Comparison of ENCODE assay signal across 13 cellular contexts in the genomic region with DNA sequence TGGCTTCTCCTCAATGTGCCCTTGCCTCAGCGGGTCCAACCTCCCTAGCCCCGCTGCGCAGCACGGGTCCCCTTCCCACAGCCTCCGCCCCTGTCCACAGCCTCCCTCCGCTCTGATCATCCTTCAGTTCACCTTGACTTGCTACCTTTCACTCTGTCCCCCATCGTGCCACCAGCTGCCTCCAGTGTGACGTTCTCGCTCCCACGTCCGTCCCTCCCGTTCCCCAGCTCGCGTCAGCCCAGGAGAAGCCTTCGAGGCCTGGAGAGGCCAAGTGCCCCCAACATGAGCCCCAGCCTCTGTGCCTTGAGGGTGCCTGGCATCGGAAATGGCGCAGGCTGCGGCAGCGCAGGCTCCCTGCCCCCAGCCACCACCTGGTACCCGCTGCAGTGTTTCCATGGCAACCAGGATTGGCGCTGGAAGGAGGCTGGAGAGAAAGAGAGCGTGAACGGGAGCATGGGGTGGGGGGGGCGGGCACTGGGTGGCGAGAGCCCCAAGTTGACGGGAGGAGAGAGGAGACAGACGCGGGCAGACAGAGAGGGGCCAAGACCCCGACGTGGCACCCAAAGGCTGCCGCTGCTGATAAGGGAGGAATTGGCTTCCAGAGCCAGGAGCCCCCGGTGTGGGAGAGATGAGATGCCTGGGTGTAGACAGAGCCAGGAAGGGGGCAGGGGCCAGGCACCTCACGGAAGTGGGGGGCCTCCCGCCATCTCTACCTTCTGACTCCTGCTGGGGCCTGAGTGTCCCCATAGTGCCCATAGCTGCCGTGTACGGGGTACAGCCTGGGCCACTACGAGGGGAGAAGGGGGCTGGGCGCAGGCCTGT. TPM values are rescaled to one million over a fixed set of nuclear protein-coding genes. Genes with fewer than 3 reads are reported as not detected.
DNase-seq lines count a peak whose midpoint lies in the region; ATAC-seq, FAIRE-seq and TF ChIP-seq lines count a peak whose summit lies in the region.
"Had no signal": no experiment of that assay in that cellular context is flagged by ENCODE, and none has a peak within 500 bp of the region (broad histone marks: within the 10 kb centered on the region; RNA-seq: fewer than 3 reads in every experiment).

No MANE protein-coding gene starts in this region.

- H3K36me3 ChIP-seq in kidney (ENCODE audit: control insufficient read depth in 1 of 2, insufficient read depth in 2 of 2, low read length in 2 of 2), result no peaks in the 10 kb centered on the region
- no peaks in the 10 kb centered on the region for H3K36me3 ChIP-seq in A673 (ENCODE audit: insufficient read depth, low read length, poor library complexity, severe bottlenecking)
- H3K36me3 ChIP-seq: adrenal gland, esophagus squamous epithelium, MG63 had no signal

- ATAC-seq in natural killer cell (no peak), HG03139 (IDR thresholded peaks at IDR 0.05; ENCODE audit: unreplicated experiment) (no peak)
- no peak for ATAC-seq in natural killer cell treated with Interleukin-12 subunit alpha and Interleukin-12 subunit beta and Interleukin-15 and Interleukin-18, amount 100 ng/mL, for 72 hours

- peaks cover 0 to 3% of the 10 kb centered on the region in 2 donors for H3K27me3 Mint-ChIP-seq in natural killer cell (ENCODE audit: low read depth in 2 of 2)
- H3K27me3 Mint-ChIP-seq in natural killer cell treated with Interleukin-12 subunit alpha and Interleukin-12 subunit beta and Interleukin-15 and Interleukin-18, amount 100 ng/mL, for 72 hours, result no peaks in the 10 kb centered on the region

- POLR2A ChIA-PET in A673 (lab: Charles Lee; ENCODE audit: low non-redundant PET), result no interaction called here

- H3K27me3 ChIP-seq in A673 (replicated peaks; ENCODE audit: insufficient read depth, low read depth, low read length, poor library complexity), result no peaks in the 10 kb centered on the region
- H3K27me3 ChIP-seq: adrenal gland, MG63 had no signal

- peak overlapping the region; percentile 21 for H3K4me3 Mint-ChIP-seq in natural killer cell
- no peak overlapping the region for H3K4me3 Mint-ChIP-seq in natural killer cell treated with Interleukin-12 subunit alpha and Interleukin-12 subunit beta and Interleukin-15 and Interleukin-18, amount 100 ng/mL, for 72 hours

- no peaks in the 10 kb centered on the region for H3K36me3 Mint-ChIP-seq in natural killer cell
- no peaks in the 10 kb centered on the region for H3K36me3 Mint-ChIP-seq in natural killer cell treated with Interleukin-12 subunit alpha and Interleukin-12 subunit beta and Interleukin-15 and Interleukin-18, amount 100 ng/mL, for 72 hours

- no peak overlapping the region for H3K4me3 ChIP-seq in kidney (ENCODE audit: low read length in 2 of 2)
- H3K4me3 ChIP-seq in A673 (ENCODE audit: low read depth, low read length, poor library complexity, severe bottlenecking), result no peak overlapping the region
- H3K4me3 ChIP-seq: adrenal gland, esophagus squamous epithelium, MG63 had no signal

- H3K27ac Mint-ChIP-seq in natural killer cell, result peak overlapping the region in 1 of 2 donors; percentile 81
- no peak overlapping the region for H3K27ac Mint-ChIP-seq in natural killer cell treated with Interleukin-12 subunit alpha and Interleukin-12 subunit beta and Interleukin-15 and Interleukin-18, amount 100 ng/mL, for 72 hours

- H3K4me1 ChIP-seq in kidney (ENCODE audit: control insufficient read depth in 1 of 2, insufficient read depth in 1 of 2, low read depth in 1 of 2, low read length in 2 of 2) (peaks cover 6 to 9% of the 10 kb centered on the region in 2 donors), A673 (ENCODE audit: insufficient read depth, low read length, poor library complexity, severe bottlenecking) (peaks cover 6% of the 10 kb centered on the region)

- no peaks in the 10 kb centered on the region for H3K9me3 Mint-ChIP-seq in natural killer cell
- H3K9me3 Mint-ChIP-seq in natural killer cell treated with Interleukin-12 subunit alpha and Interleukin-12 subunit beta and Interleukin-15 and Interleukin-18, amount 100 ng/mL, for 72 hours, result no peaks in the 10 kb centered on the region

- FAIRE-seq in kidney (lab: Jason Lieb, UNC), result no peak

- intact Hi-C loops in natural killer cell (cut with micrococcal nuclease) (no loop called here), kidney (cut with DNase I) (no loop called here), A673 (cut with micrococcal nuclease; ENCODE audit: unreplicated experiment) (loop anchor here (5.0 kb wide), 1 partner anchor 137 kb away; a partner anchor contains a TSS)

- peaks cover 17 to 19% of the 10 kb centered on the region in 2 donors for H3K4me1 Mint-ChIP-seq in natural killer cell
- H3K4me1 Mint-ChIP-seq in natural killer cell treated with Interleukin-12 subunit alpha and Interleukin-12 subunit beta and Interleukin-15 and Interleukin-18, amount 100 ng/mL, for 72 hours (ENCODE audit: low read depth in 2 of 2), result peaks cover 14 to 15% of the 10 kb centered on the region in 2 donors

- CTCF ChIA-PET in A673 (lab: Charles Lee), result no interaction called here

- DNase-seq in natural killer cell (no peak), NCI-H524 (lab: John Stamatoyannopoulos, UW) (peak; percentile 90 to 92), kidney (peak; percentile 69), GM19240 (ENCODE audit: insufficient read length, low spot score) (no peak), D341Med (ENCODE audit: low spot score) (no peak), A673 (ENCODE audit: low spot score) (no peak)
- no peak for DNase-seq in natural killer cell treated with Interleukin-12 subunit alpha and Interleukin-12 subunit beta and Interleukin-15 and Interleukin-18, amount 100 ng/mL, for 72 hours (ENCODE audit: low spot score)
- DNase-seq: activated CD4-positive, alpha-beta T cell treated with anti-CD3 and anti-CD28 coated beads, Interleukin-2, amount 50 U/mL, for 1 hour; esophagus squamous epithelium; MG63; SIG-M5 had no signal

- no TSS peak for BruUV-seq in A673 (replicated peaks; lab: Mats Ljungman, UMichigan)

- no peak overlapping the region for H3K9ac ChIP-seq in kidney (ENCODE audit: low read length in 2 of 2)

- H3K9me3 ChIP-seq in kidney (ENCODE audit: control insufficient read depth in 1 of 2, low read length in 2 of 2) (no peaks in the 10 kb centered on the region), A673 (ENCODE audit: low read depth, low read length, poor library complexity, severe bottlenecking) (no peaks in the 10 kb centered on the region)
- H3K9me3 ChIP-seq: adrenal gland, esophagus squamous epithelium, MG63 had no signal

- H3K27ac ChIP-seq in kidney (ENCODE audit: low read depth in 2 of 2, low read length in 2 of 2), result no peak overlapping the region
- H3K27ac ChIP-seq in A673 (ENCODE audit: low read depth, low read length, poor library complexity, severe bottlenecking), result no peak overlapping the region
- H3K27ac ChIP-seq: esophagus squamous epithelium had no signal

- TF ChIP-seq CTCF in natural killer cell (IDR thresholded peaks at IDR 0.05) (no peak), kidney (IDR thresholded peaks at IDR 0.05; ENCODE audit: borderline replicate concordance, extremely low read depth, insufficient read depth) (no peak), A673 (conservative IDR thresholded peaks at IDR 0.05; ENCODE audit: low read depth, low read length) (no peak)

RNA-seq across cellular contexts. Expression of a gene that starts 0.8 kb away (rescaled TPM):
- total RNA-seq in natural killer cell (not detected), kidney (not detected), A673 (2021) (0.45 TPM in 1 of 2 replicates, not detected in the other)
- total RNA-seq in natural killer cell treated with Interleukin-12 subunit alpha and Interleukin-12 subunit beta and Interleukin-15 and Interleukin-18, amount 100 ng/mL, for 72 hours, result not detected
- polyA plus RNA-seq in kidney (ENCODE audit: insufficient read depth, low read depth, low replicate concordance), result 115 TPM
- total RNA-seq: esophagus squamous epithelium had no signal

RNA-seq across cellular contexts. Expression of a gene that starts 3.6 kb away (rescaled TPM):
- total RNA-seq in natural killer cell (10 to 100 TPM; 18.8 to 22.0 (median 20.3) TPM), kidney (31.7 TPM), A673 (2021) (26.8 and 31.9 TPM in 2 replicates)
- total RNA-seq in natural killer cell treated with Interleukin-12 subunit alpha and Interleukin-12 subunit beta and Interleukin-15 and Interleukin-18, amount 100 ng/mL, for 72 hours, result 10 to 100 TPM; 39.8 to 46.0 TPM
- polyA plus RNA-seq in kidney (ENCODE audit: insufficient read depth, low read depth, low replicate concordance), result 73.7 TPM

RNA-seq across cellular contexts. Expression of a gene that starts 37.9 kb away (rescaled TPM):
- total RNA-seq in natural killer cell (under 1 TPM in 1 of 3 donors, not detected in 2; 0.59 TPM), kidney (2.0 TPM), A673 (2021) (0.59 and 0.84 TPM in 2 replicates)
- total RNA-seq in natural killer cell treated with Interleukin-12 subunit alpha and Interleukin-12 subunit beta and Interleukin-15 and Interleukin-18, amount 100 ng/mL, for 72 hours, result 1 to 10 TPM in 1 of 2 donors, not detected in 1; 1.1 TPM
- polyA plus RNA-seq in kidney (ENCODE audit: insufficient read depth, low read depth, low replicate concordance), result 9.0 TPM

RNA-seq across cellular contexts. Expression of a gene that starts 38.2 kb away (rescaled TPM):
- total RNA-seq in natural killer cell, result 10 to 100 TPM; 79.5 to 85.1 (median 80.1) TPM
- 100 to 1,000 TPM in 1 of 2 donors, 10 to 100 TPM in 1; 84.1 to 106 TPM for total RNA-seq in natural killer cell treated with Interleukin-12 subunit alpha and Interleukin-12 subunit beta and Interleukin-15 and Interleukin-18, amount 100 ng/mL, for 72 hours
- 184 TPM for total RNA-seq in kidney
- polyA plus RNA-seq in kidney (ENCODE audit: insufficient read depth, low read depth, low replicate concordance), result 199 TPM
- total RNA-seq in A673 (2021), result 99.2 and 108 TPM in 2 replicates

RNA-seq across cellular contexts. Expression of a gene that starts 53.7 kb away (rescaled TPM):
- total RNA-seq in natural killer cell (not detected), kidney (1.2 TPM), A673 (2021) (23.1 and 24.9 TPM in 2 replicates)
- not detected for total RNA-seq in natural killer cell treated with Interleukin-12 subunit alpha and Interleukin-12 subunit beta and Interleukin-15 and Interleukin-18, amount 100 ng/mL, for 72 hours
- polyA plus RNA-seq in kidney (ENCODE audit: insufficient read depth, low read depth, low replicate concordance), result 2.6 TPM

Comparison
In these comparisons a context has a peak if more than half of its experiments do, and no peak if none do; other contexts are left out.
1. DNase-seq: peak in NCI-H524 (2 of 2) and kidney (single experiment); none in natural killer cell (single experiment), natural killer cell treated with Interleukin-12 subunit alpha and Interleukin-12 subunit beta and Interleukin-15 and Interleukin-18, amount 100 ng/mL, for 72 hours (single experiment), GM19240 (single experiment), D341Med (single experiment) and A673 (single experiment).